In the genomic region with DNA sequence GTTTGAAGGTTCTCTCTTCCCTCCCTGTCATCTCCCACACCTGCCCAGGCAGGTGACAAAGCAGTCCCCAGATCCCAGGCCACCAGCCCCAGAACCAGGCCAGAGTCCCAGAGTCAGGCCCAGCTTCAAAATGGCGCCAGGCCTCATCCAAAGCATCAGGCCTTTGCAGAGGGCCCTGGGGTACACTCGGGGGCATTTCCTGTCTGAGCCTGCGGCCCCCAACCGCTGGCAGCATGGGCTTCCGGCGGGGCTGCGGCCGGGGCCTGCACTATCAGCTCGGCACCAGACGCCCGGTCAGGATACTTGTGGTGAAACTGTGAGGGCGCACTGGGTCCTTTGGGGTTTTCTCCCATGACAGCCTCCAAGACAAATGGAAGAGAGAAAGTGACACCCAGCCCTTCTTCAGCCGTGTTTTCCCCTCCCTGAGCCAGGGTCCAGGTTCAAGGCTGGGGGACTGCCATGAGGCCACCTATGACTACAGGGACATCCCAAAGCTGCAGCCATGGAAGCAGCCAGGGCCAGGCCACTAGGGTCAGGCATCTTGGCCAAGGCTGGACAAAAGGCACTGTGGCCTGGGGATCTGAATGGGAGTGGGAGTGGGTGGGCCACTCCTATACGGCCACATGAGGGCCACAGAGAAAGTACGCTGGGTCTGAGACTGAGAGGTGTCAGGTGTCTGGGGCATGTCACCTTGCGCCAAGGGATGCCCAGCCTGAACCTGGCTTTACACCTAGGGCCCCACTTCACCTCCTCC, we compare ENCODE assay signal across 10 cellular contexts. TPM values are rescaled to one million over a fixed set of nuclear protein-coding genes. Genes with fewer than 3 reads are reported as not detected.
A peak's percentile ranks its signal among the peaks of the same experiment; 100 is the strongest.
DNase-seq lines count a peak whose midpoint lies in the region; ATAC-seq and TF ChIP-seq lines count a peak whose summit lies in the region.
"Had no signal": no experiment of that assay in that cellular context is flagged by ENCODE, and none has a peak within 500 bp of the region (broad histone marks: within the 10 kb centered on the region; RNA-seq: fewer than 3 reads in every experiment).

No MANE protein-coding gene starts in this region.

- no peak for DNase-seq in stimulated activated naive CD8-positive, alpha-beta T cell treated with anti-CD3 and anti-CD28 coated beads, Interleukin-15, Interleukin-2, amounts not matched to agents 100 U/mL and 50 U/mL, for 24 hours
- DNase-seq in adrenal gland (peak in 2 of 7 donors; percentile 17 to 36), mesothelial cell of epicardium (ENCODE audit: low spot score in 2 of 2, unreplicated experiment in 2 of 2) (no peak), retina (no peak), NCI-H1048 (lab: John Stamatoyannopoulos, UW) (no peak)
- no peak for DNase-seq in stimulated activated CD4-positive, alpha-beta T cell treated with anti-CD3 and anti-CD28 coated beads, Interleukin-4, amount 100 ng/mL, for 4 hours

- H3K36me3 Mint-ChIP-seq in stimulated activated naive CD8-positive, alpha-beta T cell treated with anti-CD3 and anti-CD28 coated beads, Interleukin-15, Interleukin-2, amounts not matched to agents 100 ng/mL and 50 ng/mL, for 24 hours (ENCODE audit: low read depth) = peaks cover 42% of the 10 kb centered on the region
- peaks cover 17% of the 10 kb centered on the region for H3K36me3 Mint-ChIP-seq in mesothelial cell of epicardium

- H3K4me1 ChIP-seq in adrenal gland (replicated peaks in 1 of 2) = peaks cover 15 to 24% of the 10 kb centered on the region in 2 donors

- peaks cover 45% of the 10 kb centered on the region for H3K4me1 Mint-ChIP-seq in stimulated activated naive CD8-positive, alpha-beta T cell treated with anti-CD3 and anti-CD28 coated beads, Interleukin-15, Interleukin-2, amounts not matched to agents 100 ng/mL and 50 ng/mL, for 24 hours (ENCODE audit: low read depth)
- H3K4me1 Mint-ChIP-seq in mesothelial cell of epicardium = peaks cover 17% of the 10 kb centered on the region

- TF ChIP-seq CTCF in adrenal gland (IDR thresholded peaks at IDR 0.05) = no peak
- TF ChIP-seq CTCF in mesothelial cell of epicardium (IDR thresholded peaks at IDR 0.05; ENCODE audit: unreplicated experiment) = no peak

- WGBS in adrenal gland, 4 donors = 76 to 96% (median 85%) methylated on average over 3 to 16 of the region's 16 CpGs

- peaks cover 0 to 17% of the 10 kb centered on the region in 2 donors for H3K36me3 ChIP-seq in adrenal gland (replicated peaks in 1 of 2)

- peak overlapping the region; percentile 94 for H3K27ac Mint-ChIP-seq in stimulated activated naive CD8-positive, alpha-beta T cell treated with anti-CD3 and anti-CD28 coated beads, Interleukin-15, Interleukin-2, amounts not matched to agents 100 ng/mL and 50 ng/mL, for 24 hours
- H3K27ac Mint-ChIP-seq in mesothelial cell of epicardium = peak overlapping the region; percentile 21

- no peaks in the 10 kb centered on the region for H3K9me3 ChIP-seq in adrenal gland (replicated peaks in 1 of 3)
- H3K9me3 ChIP-seq: colonic mucosa, right lobe of liver had no signal

- peak overlapping the region in 3 of 5 donors; percentile 68 to 91 (median 87) for H3K27ac ChIP-seq in adrenal gland

- H3K4me3 ChIP-seq in adrenal gland = peak overlapping the region in 1 of 4 donors; percentile 75

- no peaks in the 10 kb centered on the region for H3K9me3 Mint-ChIP-seq in stimulated activated naive CD8-positive, alpha-beta T cell treated with anti-CD3 and anti-CD28 coated beads, Interleukin-15, Interleukin-2, amounts not matched to agents 100 ng/mL and 50 ng/mL, for 24 hours
- no peaks in the 10 kb centered on the region for H3K9me3 Mint-ChIP-seq in mesothelial cell of epicardium

- intact Hi-C loops in adrenal gland (cut with DNase I) = loop anchor here (5.0 to 10.0 kb wide), 3 partner anchors 58 to 231 kb away; no protein-coding TSS in a partner anchor

- peak overlapping the region; percentile 96 for H3K4me3 Mint-ChIP-seq in stimulated activated naive CD8-positive, alpha-beta T cell treated with anti-CD3 and anti-CD28 coated beads, Interleukin-15, Interleukin-2, amounts not matched to agents 100 ng/mL and 50 ng/mL, for 24 hours
- peak overlapping the region; percentile 13 for H3K4me3 Mint-ChIP-seq in mesothelial cell of epicardium

- H3K27me3 ChIP-seq in adrenal gland = no peaks in the 10 kb centered on the region
- H3K27me3 ChIP-seq: colonic mucosa, right lobe of liver had no signal

- TF ChIP-seq POLR2A in adrenal gland (IDR thresholded peaks at IDR 0.05) = no peak

- H3K27me3 Mint-ChIP-seq in stimulated activated naive CD8-positive, alpha-beta T cell treated with anti-CD3 and anti-CD28 coated beads, Interleukin-15, Interleukin-2, amounts not matched to agents 100 ng/mL and 50 ng/mL, for 24 hours = no peaks in the 10 kb centered on the region
- no peaks in the 10 kb centered on the region for H3K27me3 Mint-ChIP-seq in mesothelial cell of epicardium (ENCODE audit: low read depth)

- no peak for ATAC-seq in stimulated activated naive CD8-positive, alpha-beta T cell treated with anti-CD3 and anti-CD28 coated beads, Interleukin-15, Interleukin-2, amounts not matched to agents 100 U/mL and 50 U/mL, for 24 hours
- ATAC-seq in HG03025 (IDR thresholded peaks at IDR 0.05; ENCODE audit: low FRiP score, unreplicated experiment) = no peak

RNA-seq across cellular contexts. Expression of a gene that starts 33.9 kb away (rescaled TPM):
- total RNA-seq in adrenal gland (100 to 1,000 TPM; 136 to 299 (median 227) TPM), mesothelial cell of epicardium (146 to 149 TPM (median 148 TPM) in 3 replicates)
- 100 to 1,000 TPM in 1 of 3 donors, 10 to 100 TPM in 2; 35.9 to 280 (median 92.1) TPM for polyA plus RNA-seq in adrenal gland
